8 cellular contexts compared by ENCODE assay signal in genomic region chr20:62409935-62410741, GRCh38. TPM values are rescaled to one million over a fixed set of nuclear protein-coding genes. Genes with fewer than 3 reads are reported as not detected.
DNase-seq lines count a peak whose midpoint lies in the region; ATAC-seq, FAIRE-seq and TF ChIP-seq lines count a peak whose summit lies in the region.

No MANE protein-coding gene starts in this region.

- ATAC-seq in K562 (peak; percentile 44), HepG2 (peak; percentile 14; the same call in 2 of the 3 replicates)

- H3K36me3 ChIP-seq in K562 (ENCODE audit: control insufficient read depth, insufficient read depth, low read length): no peaks in the 10 kb centered on the region
- H3K36me3 ChIP-seq in HepG2 (replicated peaks in 1 of 2; ENCODE audit: control insufficient read depth in 1 of 2, insufficient read depth in 2 of 2, low read length in 2 of 2): no peaks in the 10 kb centered on the region
- peaks cover 0 to 10% of the 10 kb centered on the region in 2 experiments for H3K36me3 ChIP-seq in trophoblast cell (ENCODE audit: control insufficient read depth in 1 of 2, insufficient read depth in 2 of 2, low read length in 2 of 2)

- CTCF ChIA-PET in K562 (lab: Yijun Ruan, JAX; ENCODE audit: low intra/inter-chr PET ratio): interaction anchor here (0.9 to 1.5 kb wide), 3 partner anchors 87 to 397 kb away, joined by 3 to 6 read pairs (median 5); no protein-coding TSS in a partner anchor
- CTCF ChIA-PET in HepG2 (lab: Yijun Ruan, JAX; ENCODE audit: low intra/inter-chr PET ratio, low total read pairs): interaction anchor here (1.6 kb wide), 1 partner anchor 108 kb away, joined by 4 read pairs; no protein-coding TSS in a partner anchor

- in situ Hi-C loops in KBM-7 (cut with MboI; ENCODE audit: low pct_unique_long_range_greater_than_20kb, low sequenced_read_pairs): no loop called here
- in situ Hi-C loops in K562 (cut with MboI): loop anchor here (10.0 kb wide), 1 partner anchor 205 kb away; no protein-coding TSS in a partner anchor
- in situ Hi-C loops in HepG2 (cut with HindIII; ENCODE audit: extremely low pct_ligation_motif_present, low pct_unique_long_range_greater_than_20kb): loop anchor here (5.0 kb wide), 1 partner anchor 82 kb away; no protein-coding TSS in a partner anchor

- H2BK12ac ChIP-seq in trophoblast cell (ENCODE audit: low read length): no peak overlapping the region

- H3K23ac ChIP-seq in trophoblast cell (ENCODE audit: low read length): no peak overlapping the region

- H3K4me3 ChIP-seq in K562 (no peak overlapping the region), HepG2 (replicated peaks in 1 of 3; ENCODE audit: insufficient read depth in 1 of 3, low read depth in 2 of 3, low read length in 3 of 3) (peak overlapping the region in 1 of 3 experiments; percentile 70; a peak in 1 of 6 replicates), trophoblast cell (ENCODE audit: low read depth, low read length) (no peak overlapping the region)

- no peak overlapping the region for H4K8ac ChIP-seq in trophoblast cell (ENCODE audit: low read depth, low read length)

- H3K4ac ChIP-seq in trophoblast cell (ENCODE audit: low read depth, low read length): no peak overlapping the region

- peak overlapping the region in 1 of 2 experiments; percentile 85; a peak in 2 of 4 replicates for H3K9ac ChIP-seq in K562 (ENCODE audit: insufficient read depth in 1 of 2, low read depth in 2 of 2, low read length in 2 of 2)
- no peak overlapping the region for H3K9ac ChIP-seq in HepG2 (ENCODE audit: insufficient read depth, low read depth, low read length)
- H3K9ac ChIP-seq in trophoblast cell (ENCODE audit: low read length): no peak overlapping the region

- H2AFZ ChIP-seq in K562 (ENCODE audit: low read depth, low read length) (peak overlapping the region; percentile 60), HepG2 (ENCODE audit: low read length) (no peak overlapping the region), trophoblast cell (ENCODE audit: insufficient read depth, low read length, poor library complexity) (no peak overlapping the region)

- H3K9me3 ChIP-seq in K562 (replicated peaks; ENCODE audit: control insufficient read depth, insufficient read depth, low read depth, low read length): no peaks in the 10 kb centered on the region
- H3K9me3 ChIP-seq in HepG2 (ENCODE audit: low read length): no peaks in the 10 kb centered on the region
- H3K9me3 ChIP-seq in trophoblast cell (ENCODE audit: insufficient read depth, low read depth, low read length): peaks cover 6% of the 10 kb centered on the region

- H2AK5ac ChIP-seq in trophoblast cell (ENCODE audit: low read length): no peak overlapping the region

- intact Hi-C loops in K562 (cut with micrococcal nuclease): loop anchor here (1.0 to 5.0 kb wide), 3 partner anchors 77 to 207 kb away; no protein-coding TSS in a partner anchor
- intact Hi-C loops in HepG2 (cut with micrococcal nuclease; ENCODE audit: unreplicated experiment): loop anchor here (5.0 kb wide), 2 partner anchors 77 to 207 kb away; no protein-coding TSS in a partner anchor

- H3K79me2 ChIP-seq in K562 (ENCODE audit: control insufficient read depth, insufficient read depth, low read length) (peaks cover 14% of the 10 kb centered on the region), HepG2 (ENCODE audit: insufficient read depth, low read length) (peaks cover 6% of the 10 kb centered on the region), trophoblast cell (ENCODE audit: control insufficient read depth, insufficient read depth, low read length, poor library complexity) (no peaks in the 10 kb centered on the region)

- no peak for TF ChIP-seq EP300 in K562 (IDR thresholded peaks at IDR 0.05; ENCODE audit: low read length)
- no peak for TF ChIP-seq EP300 in HepG2 (IDR thresholded peaks at IDR 0.05; ENCODE audit: low read depth in 2 of 2, low read length in 2 of 2)
- no peak for TF ChIP-seq EP300 in HepG2 (CRISPR knock-in tag; IDR thresholded peaks at IDR 0.05; ENCODE audit: borderline replicate concordance)

- POLR2A ChIA-PET in K562 (lab: Yijun Ruan, JAX) (interaction anchor here (0.6 to 2.0 kb wide), 5 partner anchors 10 to 971 kb away, joined by 3 to 4 read pairs (median 3); no protein-coding TSS in a partner anchor), HepG2 (lab: Yijun Ruan, JAX) (interaction anchor here (1.0 to 3.2 kb wide), 8 partner anchors 10 to 384 kb away, joined by 3 to 31 read pairs (median 4); partner anchors contain the start of genes LAMA5 and RPS21)

- H3K27ac ChIP-seq in K562 (ENCODE audit: extremely low read depth, low read depth, low read length) (no peak overlapping the region), HepG2 (ENCODE audit: extremely low read length, insufficient read depth, low read length) (no peak overlapping the region), trophoblast cell (ENCODE audit: low read depth, low read length) (no peak overlapping the region)

- H3K4me2 ChIP-seq in K562 (ENCODE audit: insufficient read depth, low read length): peak overlapping the region; percentile 56
- peak overlapping the region; percentile 91 for H3K4me2 ChIP-seq in HepG2 (ENCODE audit: low read depth, low read length)
- H3K4me2 ChIP-seq in trophoblast cell (ENCODE audit: low read length): no peak overlapping the region

- FAIRE-seq in K562 (lab: Jason Lieb, UNC) (peak; percentile 86), HepG2 (lab: Jason Lieb, UNC) (peak; percentile 23), urothelium cell line (lab: Jason Lieb, UNC) (peak; percentile 88)

- H4K12ac ChIP-seq in trophoblast cell (ENCODE audit: low read depth, low read length): no peak overlapping the region

- WGBS in K562 (ENCODE audit: insufficient coverage, low coverage, missing lambda C conversion rate): 3% methylated on average over 28 of the region's 30 CpGs
- WGBS in HepG2 (ENCODE audit: low lambda C conversion rate): 12% methylated on average over 22 of the region's 30 CpGs
- no CpG with 5 or more reads among the region's 30 CpGs for WGBS in trophoblast cell (ENCODE audit: extremely low coverage, insufficient coverage, insufficient read length)

- DNase-seq in DMS53 (lab: John Stamatoyannopoulos, UW): peak; percentile 88
- DNase-seq in KBM-7: peak; percentile 56
- DNase-seq in RKO (ENCODE audit: low spot score): peak; percentile 50
- DNase-seq in K562 (ENCODE audit: extremely low read depth in 1 of 4, low spot score in 3 of 4): peak; percentile 68 to 73 (median 72)
- peak; percentile 42 for DNase-seq in HepG2 (ENCODE audit: low spot score)
- DNase-seq in urothelium cell line (ENCODE audit: low spot score): peak; percentile 68
- DNase-seq in trophoblast cell: no peak
- DNase-seq in SKM-1 treated with dmso at 0.1 percent for 144 hours (lab: John Stamatoyannopoulos, UW; ENCODE audit: unreplicated experiment): no peak

- no peak overlapping the region for H3K14ac ChIP-seq in trophoblast cell (ENCODE audit: low read length)

- TF ChIP-seq POLR2A in K562 (conservative IDR thresholded peaks at IDR 0.05) (no peak), HepG2 (IDR thresholded peaks at IDR 0.05; ENCODE audit: insufficient read depth in 1 of 2, low read depth in 2 of 2, low read length in 2 of 2) (no peak)

- TF ChIP-seq RAD21 in K562 (CRISPR knock-in tag; conservative IDR thresholded peaks at IDR 0.05 in 1 of 2, IDR thresholded peaks at IDR 0.05 in 1 of 2): peak; percentile 76 to 86
- peak; percentile 61 for TF ChIP-seq RAD21 in HepG2 (CRISPR knock-in tag; IDR thresholded peaks at IDR 0.05)

- H2BK5ac ChIP-seq in trophoblast cell (ENCODE audit: low read depth, low read length, poor library complexity): no peak overlapping the region

- H3K27me3 ChIP-seq in K562 (ENCODE audit: control insufficient read depth in 2 of 2, insufficient read depth in 2 of 2, low read length in 2 of 2) (peaks cover 0 to 7% of the 10 kb centered on the region in 2 experiments; a peak in 3 of 5 replicates), HepG2 (ENCODE audit: control insufficient read depth in 1 of 2, insufficient read depth in 2 of 2, low read length in 2 of 2) (peaks cover 12 to 32% of the 10 kb centered on the region in 2 experiments), trophoblast cell (ENCODE audit: insufficient read depth, low read length) (no peaks in the 10 kb centered on the region)

- H2BK120ac ChIP-seq in trophoblast cell (ENCODE audit: insufficient read depth, low read length, poor library complexity): no peak overlapping the region

- H4K20me1 ChIP-seq in K562 (replicated peaks; ENCODE audit: control insufficient read depth, insufficient read depth, low read length) (0 out of 2 replicates have a peak, but pooled peaks cover 8% of the 10 kb centered on the region), HepG2 (ENCODE audit: insufficient read depth, low read length) (peaks cover 3% of the 10 kb centered on the region; the same call in 1 of the 2 replicates)

- H3K4me1 ChIP-seq in K562 (replicated peaks in 1 of 2; ENCODE audit: control insufficient read depth in 2 of 2, insufficient read depth in 2 of 2, low read length in 2 of 2) (peaks cover 17 to 92% of the 10 kb centered on the region in 2 experiments), HepG2 (ENCODE audit: insufficient read depth, low read length) (peaks cover 79% of the 10 kb centered on the region), trophoblast cell (ENCODE audit: control insufficient read depth in 1 of 2, insufficient read depth in 2 of 2, low read length in 2 of 2) (peaks cover 6 to 14% of the 10 kb centered on the region in 2 experiments)

- TF ChIP-seq CTCF in K562 (IDR thresholded peaks at IDR 0.05 in 2 of 3, conservative IDR thresholded peaks at IDR 0.05 in 1 of 3; ENCODE audit: insufficient read depth in 2 of 3, low read depth in 1 of 3, low read length in 3 of 3): peak; percentile 78 to 90 (median 86)
- TF ChIP-seq CTCF in HepG2 (CRISPR knock-in tag; IDR thresholded peaks at IDR 0.05): peak; percentile 96

- H3K9me1 ChIP-seq in K562 (ENCODE audit: control insufficient read depth, insufficient read depth, low read length): peaks cover 4% of the 10 kb centered on the region

- no TSS peak for BruUV-seq in K562 (replicated peaks; lab: Mats Ljungman, UMichigan)
- no TSS peak for BruUV-seq in HepG2 (replicated peaks; lab: Mats Ljungman, UMichigan)

- H4K91ac ChIP-seq in trophoblast cell (ENCODE audit: low read depth, low read length): no peak overlapping the region

- H3K79me1 ChIP-seq in trophoblast cell (ENCODE audit: low read length): peaks cover 3% of the 10 kb centered on the region

- no peak overlapping the region for H3K18ac ChIP-seq in trophoblast cell (ENCODE audit: low read length)

RNA-seq across cellular contexts. Expression of gene CABLES2, which starts 3.1 kb away (rescaled TPM):
- 3.6 and 7.1 TPM in 2 replicates for total RNA-seq in K562 (2011; cell fraction: chromatin; rRNA removed; ENCODE audit: low replicate concordance)
- 3.0 and 3.3 TPM in 2 replicates for total RNA-seq in K562 (2011; cell fraction: nucleolus; rRNA removed)
- 2.5 and 3.0 TPM in 2 replicates for total RNA-seq in K562 (2011; cell fraction: nucleoplasm; rRNA removed)
- 1.2 and 2.0 TPM in 2 replicates for total RNA-seq in K562 (2014; rRNA removed)
- total RNA-seq in K562 (2014; rRNA removed; fragmentation: Illumina TruSeq; extraction: Trizol): 0.93 and 1.3 TPM in 2 replicates
- total RNA-seq in K562 (2015; rRNA removed; fragmentation: Illumina TruSeq; extraction: Trizol): 1.4 and 1.6 TPM in 2 replicates
- 3.7 and 4.2 TPM in 2 replicates for total RNA-seq in K562 (2021)
- polyA plus RNA-seq in K562 (2011; rRNA removed): 2.2 and 2.5 TPM in 2 replicates
- polyA plus RNA-seq in K562 (2011; cell fraction: cytosol; rRNA removed): 2.6 and 3.8 TPM in 2 replicates
- polyA plus RNA-seq in K562 (2011; cell fraction: nucleus; rRNA removed): 5.3 and 9.0 TPM in 2 replicates
- 3.9 and 7.7 TPM in 2 replicates for polyA plus RNA-seq in K562 (2012)
- 2.7 and 3.2 TPM in 2 replicates for polyA plus RNA-seq in K562 (2014; fragmentation: Illumina TruSeq; extraction: Trizol)
- under 1 TPM; 0.46 to 0.72 TPM for polyA plus RNA-seq in K562 (2014; fragmentation: Nextera tagmentation; extraction: Ambion mirVana)
- 2.1 and 2.2 TPM in 2 replicates for polyA plus RNA-seq in K562 (2014; rRNA removed)
- polyA minus RNA-seq in K562 (2011; rRNA and poly(A)+ RNA removed): 1.1 and 1.7 TPM in 2 replicates
- polyA minus RNA-seq in K562 (2011; cell fraction: cytosol; rRNA and poly(A)+ RNA removed): 5.1 and 5.4 TPM in 2 replicates
- polyA minus RNA-seq in K562 (2011; cell fraction: nucleus; rRNA and poly(A)+ RNA removed): 1.6 and 1.7 TPM in 2 replicates
- total RNA-seq in HepG2 (2016; rRNA removed; fragmentation: Illumina TruSeq; extraction: Trizol): 9.7 and 10.2 TPM in 2 replicates
- total RNA-seq in HepG2 (2016; cell fraction: cytosol; rRNA removed; fragmentation: Illumina TruSeq; extraction: Trizol; ENCODE audit: low read depth): 3.4 and 4.0 TPM in 2 replicates
- total RNA-seq in HepG2 (2016; cell fraction: insoluble cytoplasmic fraction; rRNA removed; fragmentation: Illumina TruSeq; extraction: Trizol): 9.2 and 9.3 TPM in 2 replicates
- 13.2 and 14.3 TPM in 2 replicates for total RNA-seq in HepG2 (2016; cell fraction: membrane; rRNA removed; fragmentation: Illumina TruSeq; extraction: Trizol)
- total RNA-seq in HepG2 (2016; cell fraction: nucleus; rRNA removed; fragmentation: Illumina TruSeq; extraction: Trizol): 5.6 and 7.3 TPM in 2 replicates
- polyA plus RNA-seq in HepG2 (2011; rRNA removed): 5.2 and 5.9 TPM in 2 replicates
- 4.8 and 5.4 TPM in 2 replicates for polyA plus RNA-seq in HepG2 (2011; cell fraction: cytosol; rRNA removed)
- polyA plus RNA-seq in HepG2 (2011; cell fraction: nucleus; rRNA removed): 6.8 and 7.6 TPM in 2 replicates
- polyA plus RNA-seq in HepG2 (2012): 4.7 and 5.4 TPM in 2 replicates
- 7.5 and 8.3 TPM in 2 replicates for polyA plus RNA-seq in HepG2 (2016; cell fraction: cytosol; fragmentation: Illumina TruSeq; extraction: Trizol; ENCODE audit: low read depth)
- 20.6 and 26.7 TPM in 2 replicates for polyA plus RNA-seq in HepG2 (2016; cell fraction: insoluble cytoplasmic fraction; fragmentation: Illumina TruSeq; extraction: Trizol; ENCODE audit: low read depth)
- 20.0 and 22.1 TPM in 2 replicates for polyA plus RNA-seq in HepG2 (2016; cell fraction: membrane; fragmentation: Illumina TruSeq; extraction: Trizol; ENCODE audit: low read depth)
- polyA plus RNA-seq in HepG2 (2016; cell fraction: nucleus; fragmentation: Illumina TruSeq; extraction: Trizol; ENCODE audit: insufficient read depth, low read depth): 18.8 and 19.3 TPM in 2 replicates
- 5.3 and 6.3 TPM in 2 replicates for polyA minus RNA-seq in HepG2 (2011; rRNA and poly(A)+ RNA removed; ENCODE audit: low replicate concordance)
- polyA minus RNA-seq in HepG2 (2011; cell fraction: cytosol; rRNA and poly(A)+ RNA removed): 4.9 and 6.3 TPM in 2 replicates
- 4.8 and 5.2 TPM in 2 replicates for polyA minus RNA-seq in HepG2 (2011; cell fraction: nucleus; rRNA and poly(A)+ RNA removed)
- 15.0 and 15.1 TPM in 2 replicates for polyA plus RNA-seq in trophoblast cell (2013)

RNA-seq across cellular contexts. Expression of gene RBBP8NL, which starts 17.2 kb away (rescaled TPM):
- total RNA-seq in K562 (2011; cell fraction: chromatin; rRNA removed; ENCODE audit: low replicate concordance): not detected in 2 replicates
- total RNA-seq in K562 (2011; cell fraction: nucleolus; rRNA removed): not detected in 2 replicates
- total RNA-seq in K562 (2011; cell fraction: nucleoplasm; rRNA removed): not detected in 2 replicates
- total RNA-seq in K562 (2014; rRNA removed): not detected in 2 replicates
- not detected in 2 replicates for total RNA-seq in K562 (2014; rRNA removed; fragmentation: Illumina TruSeq; extraction: Trizol)
- not detected in 2 replicates for total RNA-seq in K562 (2015; rRNA removed; fragmentation: Illumina TruSeq; extraction: Trizol)
- total RNA-seq in K562 (2021): not detected in 2 replicates
- not detected in 2 replicates for polyA plus RNA-seq in K562 (2011; rRNA removed)
- 0.04 TPM in 1 of 2 replicates, not detected in the other for polyA plus RNA-seq in K562 (2011; cell fraction: cytosol; rRNA removed)
- polyA plus RNA-seq in K562 (2011; cell fraction: nucleus; rRNA removed): 0.09 TPM in 1 of 2 replicates, not detected in the other
- not detected in 2 replicates for polyA plus RNA-seq in K562 (2012)
- not detected in 2 replicates for polyA plus RNA-seq in K562 (2014; fragmentation: Illumina TruSeq; extraction: Trizol)
- polyA plus RNA-seq in K562 (2014; fragmentation: Nextera tagmentation; extraction: Ambion mirVana): not detected
- polyA plus RNA-seq in K562 (2014; rRNA removed): not detected in 2 replicates
- not detected in 2 replicates for polyA minus RNA-seq in K562 (2011; rRNA and poly(A)+ RNA removed)
- polyA minus RNA-seq in K562 (2011; cell fraction: cytosol; rRNA and poly(A)+ RNA removed): not detected in 2 replicates
- polyA minus RNA-seq in K562 (2011; cell fraction: nucleus; rRNA and poly(A)+ RNA removed): not detected in 2 replicates
- total RNA-seq in HepG2 (2016; rRNA removed; fragmentation: Illumina TruSeq; extraction: Trizol): 0.46 and 0.86 TPM in 2 replicates
- total RNA-seq in HepG2 (2016; cell fraction: cytosol; rRNA removed; fragmentation: Illumina TruSeq; extraction: Trizol; ENCODE audit: low read depth): 0.30 and 0.62 TPM in 2 replicates
- total RNA-seq in HepG2 (2016; cell fraction: insoluble cytoplasmic fraction; rRNA removed; fragmentation: Illumina TruSeq; extraction: Trizol): 0.65 and 0.76 TPM in 2 replicates
- total RNA-seq in HepG2 (2016; cell fraction: membrane; rRNA removed; fragmentation: Illumina TruSeq; extraction: Trizol): 0.52 and 0.65 TPM in 2 replicates
- total RNA-seq in HepG2 (2016; cell fraction: nucleus; rRNA removed; fragmentation: Illumina TruSeq; extraction: Trizol): 0.78 and 0.81 TPM in 2 replicates
- 0.69 and 0.82 TPM in 2 replicates for polyA plus RNA-seq in HepG2 (2011; rRNA removed)
- polyA plus RNA-seq in HepG2 (2011; cell fraction: cytosol; rRNA removed): 0.46 and 0.94 TPM in 2 replicates
- polyA plus RNA-seq in HepG2 (2011; cell fraction: nucleus; rRNA removed): 1.1 and 1.2 TPM in 2 replicates
- 0.24 and 0.42 TPM in 2 replicates for polyA plus RNA-seq in HepG2 (2012)
- 0.52 and 0.54 TPM in 2 replicates for polyA plus RNA-seq in HepG2 (2016; cell fraction: cytosol; fragmentation: Illumina TruSeq; extraction: Trizol; ENCODE audit: low read depth)
- 0.67 and 0.91 TPM in 2 replicates for polyA plus RNA-seq in HepG2 (2016; cell fraction: insoluble cytoplasmic fraction; fragmentation: Illumina TruSeq; extraction: Trizol; ENCODE audit: low read depth)
- polyA plus RNA-seq in HepG2 (2016; cell fraction: membrane; fragmentation: Illumina TruSeq; extraction: Trizol; ENCODE audit: low read depth): 0.51 and 0.60 TPM in 2 replicates
- 0.97 and 1.1 TPM in 2 replicates for polyA plus RNA-seq in HepG2 (2016; cell fraction: nucleus; fragmentation: Illumina TruSeq; extraction: Trizol; ENCODE audit: insufficient read depth, low read depth)
- 0.40 TPM in 1 of 2 replicates, not detected in the other for polyA minus RNA-seq in HepG2 (2011; rRNA and poly(A)+ RNA removed; ENCODE audit: low replicate concordance)
- polyA minus RNA-seq in HepG2 (2011; cell fraction: cytosol; rRNA and poly(A)+ RNA removed): 0.40 TPM in 1 of 2 replicates, not detected in the other
- polyA minus RNA-seq in HepG2 (2011; cell fraction: nucleus; rRNA and poly(A)+ RNA removed): 0.26 and 0.75 TPM in 2 replicates
- 7.9 TPM in 2 replicates for polyA plus RNA-seq in trophoblast cell (2013)

RNA-seq across cellular contexts. Expression of gene RPS21, which starts 23.2 kb away (rescaled TPM):
- total RNA-seq in K562 (2011; cell fraction: chromatin; rRNA removed; ENCODE audit: low replicate concordance): 256 and 439 TPM in 2 replicates
- 1,390 and 1,394 TPM in 2 replicates for total RNA-seq in K562 (2011; cell fraction: nucleolus; rRNA removed)
- total RNA-seq in K562 (2011; cell fraction: nucleoplasm; rRNA removed): 1,168 and 2,200 TPM in 2 replicates
- total RNA-seq in K562 (2014; rRNA removed): 1,801 and 2,504 TPM in 2 replicates
- total RNA-seq in K562 (2014; rRNA removed; fragmentation: Illumina TruSeq; extraction: Trizol): 1,196 and 1,380 TPM in 2 replicates
- total RNA-seq in K562 (2015; rRNA removed; fragmentation: Illumina TruSeq; extraction: Trizol): 1,567 and 1,716 TPM in 2 replicates
- 3,091 and 3,491 TPM in 2 replicates for total RNA-seq in K562 (2021)
- 5,647 and 7,256 TPM in 2 replicates for polyA plus RNA-seq in K562 (2011; rRNA removed)
- 8,200 and 10,658 TPM in 2 replicates for polyA plus RNA-seq in K562 (2011; cell fraction: cytosol; rRNA removed)
- polyA plus RNA-seq in K562 (2011; cell fraction: nucleus; rRNA removed): 3,206 and 5,803 TPM in 2 replicates
- polyA plus RNA-seq in K562 (2012): 4,519 and 5,994 TPM in 2 replicates
- polyA plus RNA-seq in K562 (2014; fragmentation: Illumina TruSeq; extraction: Trizol): 1,908 and 2,386 TPM in 2 replicates
- 1,000 to 10,000 TPM; 3,588 to 3,968 TPM for polyA plus RNA-seq in K562 (2014; fragmentation: Nextera tagmentation; extraction: Ambion mirVana)
- polyA plus RNA-seq in K562 (2014; rRNA removed): 3,958 and 4,439 TPM in 2 replicates
- 1,429 and 1,744 TPM in 2 replicates for polyA minus RNA-seq in K562 (2011; rRNA and poly(A)+ RNA removed)
- 755 and 891 TPM in 2 replicates for polyA minus RNA-seq in K562 (2011; cell fraction: cytosol; rRNA and poly(A)+ RNA removed)
- polyA minus RNA-seq in K562 (2011; cell fraction: nucleus; rRNA and poly(A)+ RNA removed): 430 and 792 TPM in 2 replicates
- total RNA-seq in HepG2 (2016; rRNA removed; fragmentation: Illumina TruSeq; extraction: Trizol): 2,584 and 2,647 TPM in 2 replicates
- 3,497 and 3,511 TPM in 2 replicates for total RNA-seq in HepG2 (2016; cell fraction: cytosol; rRNA removed; fragmentation: Illumina TruSeq; extraction: Trizol; ENCODE audit: low read depth)
- 2,606 and 2,768 TPM in 2 replicates for total RNA-seq in HepG2 (2016; cell fraction: insoluble cytoplasmic fraction; rRNA removed; fragmentation: Illumina TruSeq; extraction: Trizol)
- 4,939 and 5,761 TPM in 2 replicates for total RNA-seq in HepG2 (2016; cell fraction: membrane; rRNA removed; fragmentation: Illumina TruSeq; extraction: Trizol)
- 1,156 and 1,166 TPM in 2 replicates for total RNA-seq in HepG2 (2016; cell fraction: nucleus; rRNA removed; fragmentation: Illumina TruSeq; extraction: Trizol)
- 9,925 and 11,063 TPM in 2 replicates for polyA plus RNA-seq in HepG2 (2011; rRNA removed)
- polyA plus RNA-seq in HepG2 (2011; cell fraction: cytosol; rRNA removed): 11,031 and 15,081 TPM in 2 replicates
- polyA plus RNA-seq in HepG2 (2011; cell fraction: nucleus; rRNA removed): 5,156 and 5,267 TPM in 2 replicates
- polyA plus RNA-seq in HepG2 (2012): 6,658 and 8,852 TPM in 2 replicates
- 5,362 and 5,590 TPM in 2 replicates for polyA plus RNA-seq in HepG2 (2016; cell fraction: cytosol; fragmentation: Illumina TruSeq; extraction: Trizol; ENCODE audit: low read depth)
- 3,197 and 3,428 TPM in 2 replicates for polyA plus RNA-seq in HepG2 (2016; cell fraction: insoluble cytoplasmic fraction; fragmentation: Illumina TruSeq; extraction: Trizol; ENCODE audit: low read depth)
- polyA plus RNA-seq in HepG2 (2016; cell fraction: membrane; fragmentation: Illumina TruSeq; extraction: Trizol; ENCODE audit: low read depth): 5,998 and 6,820 TPM in 2 replicates
- 2,753 and 2,989 TPM in 2 replicates for polyA plus RNA-seq in HepG2 (2016; cell fraction: nucleus; fragmentation: Illumina TruSeq; extraction: Trizol; ENCODE audit: insufficient read depth, low read depth)
- polyA minus RNA-seq in HepG2 (2011; rRNA and poly(A)+ RNA removed; ENCODE audit: low replicate concordance): 2,340 and 3,999 TPM in 2 replicates
- polyA minus RNA-seq in HepG2 (2011; cell fraction: cytosol; rRNA and poly(A)+ RNA removed): 1,154 and 1,167 TPM in 2 replicates
- 809 and 896 TPM in 2 replicates for polyA minus RNA-seq in HepG2 (2011; cell fraction: nucleus; rRNA and poly(A)+ RNA removed)
- 2,264 and 2,365 TPM in 2 replicates for polyA plus RNA-seq in trophoblast cell (2013)

RNA-seq across cellular contexts. Expression of gene LAMA5, which starts 43.0 kb away (rescaled TPM):
- 218 and 612 TPM in 2 replicates for total RNA-seq in K562 (2011; cell fraction: chromatin; rRNA removed; ENCODE audit: low replicate concordance)
- 256 and 378 TPM in 2 replicates for total RNA-seq in K562 (2011; cell fraction: nucleolus; rRNA removed)
- total RNA-seq in K562 (2011; cell fraction: nucleoplasm; rRNA removed): 206 and 238 TPM in 2 replicates
- 26.4 and 38.3 TPM in 2 replicates for total RNA-seq in K562 (2014; rRNA removed)
- 2.2 and 3.2 TPM in 2 replicates for total RNA-seq in K562 (2014; rRNA removed; fragmentation: Illumina TruSeq; extraction: Trizol)
- total RNA-seq in K562 (2015; rRNA removed; fragmentation: Illumina TruSeq; extraction: Trizol): 11.3 and 11.7 TPM in 2 replicates
- 86.4 and 101 TPM in 2 replicates for total RNA-seq in K562 (2021)
- polyA plus RNA-seq in K562 (2011; rRNA removed): 4.4 and 10.0 TPM in 2 replicates
- polyA plus RNA-seq in K562 (2011; cell fraction: cytosol; rRNA removed): 3.9 and 11.1 TPM in 2 replicates
- polyA plus RNA-seq in K562 (2011; cell fraction: nucleus; rRNA removed): 130 and 166 TPM in 2 replicates
- polyA plus RNA-seq in K562 (2012): 49.7 and 63.1 TPM in 2 replicates
- 7.8 and 20.0 TPM in 2 replicates for polyA plus RNA-seq in K562 (2014; fragmentation: Illumina TruSeq; extraction: Trizol)
- polyA plus RNA-seq in K562 (2014; fragmentation: Nextera tagmentation; extraction: Ambion mirVana): under 1 TPM; 0.31 to 0.48 TPM
- 60.2 and 67.3 TPM in 2 replicates for polyA plus RNA-seq in K562 (2014; rRNA removed)
- 1.5 and 1.9 TPM in 2 replicates for polyA minus RNA-seq in K562 (2011; rRNA and poly(A)+ RNA removed)
- polyA minus RNA-seq in K562 (2011; cell fraction: cytosol; rRNA and poly(A)+ RNA removed): 11.0 and 21.3 TPM in 2 replicates
- polyA minus RNA-seq in K562 (2011; cell fraction: nucleus; rRNA and poly(A)+ RNA removed): 33.7 and 42.1 TPM in 2 replicates
- 28.5 and 44.7 TPM in 2 replicates for total RNA-seq in HepG2 (2016; rRNA removed; fragmentation: Illumina TruSeq; extraction: Trizol)
- 32.2 and 40.1 TPM in 2 replicates for total RNA-seq in HepG2 (2016; cell fraction: cytosol; rRNA removed; fragmentation: Illumina TruSeq; extraction: Trizol; ENCODE audit: low read depth)
- 24.0 and 53.5 TPM in 2 replicates for total RNA-seq in HepG2 (2016; cell fraction: insoluble cytoplasmic fraction; rRNA removed; fragmentation: Illumina TruSeq; extraction: Trizol)
- total RNA-seq in HepG2 (2016; cell fraction: membrane; rRNA removed; fragmentation: Illumina TruSeq; extraction: Trizol): 23.5 and 24.2 TPM in 2 replicates
- total RNA-seq in HepG2 (2016; cell fraction: nucleus; rRNA removed; fragmentation: Illumina TruSeq; extraction: Trizol): 108 and 131 TPM in 2 replicates
- polyA plus RNA-seq in HepG2 (2011; rRNA removed): 21.0 and 22.7 TPM in 2 replicates
- 9.5 and 17.6 TPM in 2 replicates for polyA plus RNA-seq in HepG2 (2011; cell fraction: cytosol; rRNA removed)
- polyA plus RNA-seq in HepG2 (2011; cell fraction: nucleus; rRNA removed): 504 and 754 TPM in 2 replicates
- 96.2 and 135 TPM in 2 replicates for polyA plus RNA-seq in HepG2 (2012)
- polyA plus RNA-seq in HepG2 (2016; cell fraction: cytosol; fragmentation: Illumina TruSeq; extraction: Trizol; ENCODE audit: low read depth): 12.5 and 12.7 TPM in 2 replicates
- 34.3 and 49.3 TPM in 2 replicates for polyA plus RNA-seq in HepG2 (2016; cell fraction: insoluble cytoplasmic fraction; fragmentation: Illumina TruSeq; extraction: Trizol; ENCODE audit: low read depth)
- polyA plus RNA-seq in HepG2 (2016; cell fraction: membrane; fragmentation: Illumina TruSeq; extraction: Trizol; ENCODE audit: low read depth): 14.2 and 17.2 TPM in 2 replicates
- 598 and 620 TPM in 2 replicates for polyA plus RNA-seq in HepG2 (2016; cell fraction: nucleus; fragmentation: Illumina TruSeq; extraction: Trizol; ENCODE audit: insufficient read depth, low read depth)
- polyA minus RNA-seq in HepG2 (2011; rRNA and poly(A)+ RNA removed; ENCODE audit: low replicate concordance): 26.2 and 35.7 TPM in 2 replicates
- polyA minus RNA-seq in HepG2 (2011; cell fraction: cytosol; rRNA and poly(A)+ RNA removed): 23.2 and 27.1 TPM in 2 replicates
- 70.0 and 71.2 TPM in 2 replicates for polyA minus RNA-seq in HepG2 (2011; cell fraction: nucleus; rRNA and poly(A)+ RNA removed)
- polyA plus RNA-seq in trophoblast cell (2013): 135 and 147 TPM in 2 replicates

Comparison
In these comparisons a context has a peak if more than half of its experiments do, and no peak if none do; other contexts are left out.
1. DNase-seq: peak in DMS53 (single experiment), KBM-7 (single experiment), RKO (single experiment), K562 (4 of 4), HepG2 (single experiment) and urothelium cell line (single experiment); none in trophoblast cell (0 of 2) and SKM-1 treated with dmso at 0.1 percent for 144 hours (single experiment).